8 cellular contexts compared by ENCODE assay signal in genomic region chr6:157762636-157763035, GRCh38.
DNase-seq lines count a peak whose midpoint lies in the region; ATAC-seq, FAIRE-seq and TF ChIP-seq lines count a peak whose summit lies in the region.

No MANE protein-coding gene starts in this region.

- peak overlapping the region; percentile 48 for H3K4me3 Mint-ChIP-seq in activated naive CD8-positive, alpha-beta T cell treated with anti-CD3 and anti-CD28 coated beads for 36 hours

- no peak for TF ChIP-seq CTCF in C4-2B (conservative IDR thresholded peaks at IDR 0.05)

- H3K36me3 ChIP-seq in HUES64 (ENCODE audit: insufficient read depth, low read length), result no peaks in the 10 kb centered on the region

- 47% methylated on average over 6 of the region's 7 CpGs for WGBS in HUES64

- H3K4me1 ChIP-seq in HUES64 (ENCODE audit: insufficient read depth, low read length), result peaks cover 35% of the 10 kb centered on the region

- no peak for DNase-seq in activated naive CD8-positive, alpha-beta T cell treated with anti-CD3 and anti-CD28 coated beads for 36 hours
- peak; percentile 33 to 38 for DNase-seq in lung microvascular endothelial cell (ENCODE audit: low read depth in 2 of 2)
- no peak for DNase-seq in frontal cortex (ENCODE audit: low spot score in 2 of 2)
- DNase-seq in NCI-H1092 treated with DMSO at 0.1 percent for 48 hours (lab: John Stamatoyannopoulos, UW), result no peak
- DNase-seq in dedifferentiated amniotic fluid mesenchymal stem cell (ENCODE audit: extremely low spot score), result no peak

- peaks cover 23% of the 10 kb centered on the region for H3K36me3 Mint-ChIP-seq in activated naive CD8-positive, alpha-beta T cell treated with anti-CD3 and anti-CD28 coated beads for 36 hours

- H3K9ac ChIP-seq in HUES64 (ENCODE audit: low read depth, low read length), result peak overlapping the region; percentile 40; the same call in 1 of the 2 replicates

- no peaks in the 10 kb centered on the region for H3K9me3 ChIP-seq in HUES64 (ENCODE audit: insufficient read depth, low read depth, low read length)

- peaks cover 11% of the 10 kb centered on the region for H3K9me3 Mint-ChIP-seq in activated naive CD8-positive, alpha-beta T cell treated with anti-CD3 and anti-CD28 coated beads for 36 hours

- H3K4me3 ChIP-seq in HUES64 (ENCODE audit: low read length), result no peak overlapping the region

- peaks cover 86% of the 10 kb centered on the region for H3K4me1 Mint-ChIP-seq in activated naive CD8-positive, alpha-beta T cell treated with anti-CD3 and anti-CD28 coated beads for 36 hours

- H3K27me3 Mint-ChIP-seq in activated naive CD8-positive, alpha-beta T cell treated with anti-CD3 and anti-CD28 coated beads for 36 hours, result no peaks in the 10 kb centered on the region

- no peak for ATAC-seq in GM21515 (IDR thresholded peaks at IDR 0.05; ENCODE audit: unreplicated experiment)

- H3K27me3 ChIP-seq in HUES64 (ENCODE audit: insufficient read depth, low read length), result no peaks in the 10 kb centered on the region

- FAIRE-seq in frontal cortex (lab: Jason Lieb, UNC), result no peak

- H3K27ac ChIP-seq in C4-2B (peak overlapping the region; percentile 36), HUES64 (ENCODE audit: low read depth, low read length) (peak overlapping the region; percentile 84)

- peak overlapping the region; percentile 90 for H3K27ac Mint-ChIP-seq in activated naive CD8-positive, alpha-beta T cell treated with anti-CD3 and anti-CD28 coated beads for 36 hours

Comparison
In these comparisons a context has a peak if more than half of its experiments do, and no peak if none do; other contexts are left out.
1. DNase-seq: peak in lung microvascular endothelial cell (2 of 2); none in activated naive CD8-positive, alpha-beta T cell treated with anti-CD3 and anti-CD28 coated beads for 36 hours (single experiment), frontal cortex (0 of 2), NCI-H1092 treated with DMSO at 0.1 percent for 48 hours (single experiment) and dedifferentiated amniotic fluid mesenchymal stem cell (single experiment).